In genomic region chr3:44931791-44932190, GRCh38 we compare ENCODE assay signal across 28 cellular contexts. TPM values are rescaled to one million over a fixed set of nuclear protein-coding genes. Genes with fewer than 3 reads are reported as not detected.
"Had no signal": no experiment of that assay in that cellular context is flagged by ENCODE, and none has a peak within 500 bp of the region (broad histone marks: within the 10 kb centered on the region; RNA-seq: fewer than 3 reads in every experiment).

No MANE protein-coding gene starts in this region.

- H3K9me3 ChIP-seq: gastrocnemius medialis, lower lobe of right lung, prostate gland, right atrium auricular region, suprapubic skin, tibial artery, upper lobe of left lung had no signal

- H3K27me3 ChIP-seq: gastrocnemius medialis, right atrium auricular region, suprapubic skin, tibial artery, upper lobe of left lung had no signal

- H3K4me2 ChIP-seq: smooth muscle cell had no signal

- H3K27ac Mint-ChIP-seq: stimulated activated naive CD8-positive, alpha-beta T cell treated with anti-CD3 and anti-CD28 coated beads, Interleukin-15, amount 100 ng/mL, for 72 hours had no signal

- H3K4me1 Mint-ChIP-seq: stimulated activated naive CD8-positive, alpha-beta T cell treated with anti-CD3 and anti-CD28 coated beads, Interleukin-15, amount 100 ng/mL, for 72 hours had no signal

- H3K27me3 Mint-ChIP-seq: effector memory CD8-positive, alpha-beta T cell; naive thymus-derived CD8-positive, alpha-beta T cell; stimulated activated naive CD8-positive, alpha-beta T cell treated with anti-CD3 and anti-CD28 coated beads, Interleukin-15, amount 100 ng/mL, for 72 hours had no signal

- H3K9me3 Mint-ChIP-seq: effector memory CD8-positive, alpha-beta T cell; naive thymus-derived CD8-positive, alpha-beta T cell; stimulated activated naive CD8-positive, alpha-beta T cell treated with anti-CD3 and anti-CD28 coated beads, Interleukin-15, amount 100 ng/mL, for 72 hours had no signal

- H3K4me1 ChIP-seq: gastrocnemius medialis, prostate gland, right atrium auricular region, suprapubic skin, tibial artery had no signal

- H3K4me3 ChIP-seq: gastrocnemius medialis, lower lobe of right lung, prostate gland, right atrium auricular region, smooth muscle cell, suprapubic skin, tibial artery, upper lobe of left lung had no signal

- H3K27ac ChIP-seq: epithelial cell of prostate, gastrocnemius medialis, lower lobe of right lung, prostate gland, right atrium auricular region, suprapubic skin, tibial artery, upper lobe of left lung had no signal

- DNase-seq: cortex of kidney; effector memory CD8-positive, alpha-beta T cell; foreskin fibroblast; gastrocnemius medialis; head of caudate nucleus; left ventricle myocardium superior; lower lobe of right lung; naive thymus-derived CD8-positive, alpha-beta T cell; nucleus accumbens; stimulated activated CD4-positive, alpha-beta T cell treated with anti-CD3 and anti-CD28 coated beads, Interleukin-12 subunit alpha, Interleukin-12 subunit beta, amount 100 ng/mL, for 4 hours; stimulated activated CD4-positive, alpha-beta T cell treated with anti-CD3 and anti-CD28 coated beads, Interleukin-1b, Interleukin-23, amount 100 ng/mL, for 48 hours; stimulated activated CD4-positive, alpha-beta T cell treated with anti-CD3 and anti-CD28 coated beads, Interleukin-4, amount 100 ng/mL, for 1 hour; stimulated activated CD8-positive, alpha-beta memory T cell treated with anti-CD3 and anti-CD28 coated beads, Interleukin-4, amount 100 ng/mL, for 48 hours; stimulated activated naive CD4-positive, alpha-beta T cell; stimulated activated naive CD8-positive, alpha-beta T cell treated with anti-CD3 and anti-CD28 coated beads, Interleukin-15, amount 100 ng/mL, for 72 hours; tibial artery; upper lobe of left lung had no signal

- H3K4me3 Mint-ChIP-seq: effector memory CD8-positive, alpha-beta T cell; naive thymus-derived CD8-positive, alpha-beta T cell; stimulated activated naive CD8-positive, alpha-beta T cell treated with anti-CD3 and anti-CD28 coated beads, Interleukin-15, amount 100 ng/mL, for 72 hours had no signal

- H3K36me3 ChIP-seq: prostate gland had no signal

RNA-seq across cellular contexts. Expression of gene TGM4, which starts 57.4 kb away (rescaled TPM):
- total RNA-seq: esophagus mucosa; gastrocnemius medialis; glomerular endothelial cell; left ventricle myocardium superior; lower lobe of right lung; mesenteric fat pad; myocyte; naive thymus-derived CD8-positive, alpha-beta T cell; osteocyte; right atrium auricular region; sciatic nerve; smooth muscle cell; upper lobe of left lung had no signal
